In the genomic region with DNA sequence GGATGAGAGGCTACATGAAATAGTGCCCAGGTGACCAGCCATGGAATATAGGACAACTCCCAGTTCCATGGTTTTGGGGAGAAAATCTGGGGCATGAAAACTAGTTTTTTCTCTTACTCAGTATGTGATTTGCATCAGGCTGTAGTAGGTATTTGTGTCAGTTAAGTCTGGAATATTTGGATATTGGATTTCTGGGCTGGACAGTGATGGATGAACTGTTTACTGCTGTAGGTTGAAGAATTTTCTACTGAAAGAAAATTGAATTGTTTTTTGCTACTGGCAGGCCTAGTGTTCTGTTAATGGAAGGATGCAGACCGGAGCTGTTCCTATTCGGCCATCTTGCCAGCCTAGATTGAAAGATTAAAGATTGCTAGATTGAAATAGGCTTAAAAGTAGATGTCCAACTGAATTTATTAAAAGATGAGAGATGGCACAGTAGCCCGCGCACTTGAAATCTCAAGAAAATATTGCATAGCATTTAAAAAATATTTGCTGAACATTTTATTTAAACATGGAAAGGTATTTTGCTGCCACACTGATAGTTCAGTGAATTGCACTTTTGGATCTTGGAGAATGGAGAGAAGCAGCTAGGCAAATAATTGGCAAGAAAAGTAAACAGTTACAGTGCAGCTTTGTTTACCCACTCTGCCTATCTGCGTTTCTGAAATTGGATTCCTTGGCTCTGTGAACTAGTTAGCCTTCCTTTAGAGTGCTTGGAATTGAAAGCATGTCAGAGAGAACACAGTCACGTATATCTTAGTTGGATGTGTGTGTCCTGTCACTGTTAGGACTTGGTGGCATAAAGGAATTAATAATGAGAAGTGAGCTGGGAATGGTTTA, we compare ENCODE assay signal across 1 cellular context.
TF ChIP-seq lines count a peak whose summit lies in the region.

No MANE protein-coding gene starts in this region.

TF ChIP-seq in GM23338, 12 proteins besides CTCF, POLR2A, EP300 and RAD21 (continued from another document):
- TF ChIP-seq, protein P1, sequence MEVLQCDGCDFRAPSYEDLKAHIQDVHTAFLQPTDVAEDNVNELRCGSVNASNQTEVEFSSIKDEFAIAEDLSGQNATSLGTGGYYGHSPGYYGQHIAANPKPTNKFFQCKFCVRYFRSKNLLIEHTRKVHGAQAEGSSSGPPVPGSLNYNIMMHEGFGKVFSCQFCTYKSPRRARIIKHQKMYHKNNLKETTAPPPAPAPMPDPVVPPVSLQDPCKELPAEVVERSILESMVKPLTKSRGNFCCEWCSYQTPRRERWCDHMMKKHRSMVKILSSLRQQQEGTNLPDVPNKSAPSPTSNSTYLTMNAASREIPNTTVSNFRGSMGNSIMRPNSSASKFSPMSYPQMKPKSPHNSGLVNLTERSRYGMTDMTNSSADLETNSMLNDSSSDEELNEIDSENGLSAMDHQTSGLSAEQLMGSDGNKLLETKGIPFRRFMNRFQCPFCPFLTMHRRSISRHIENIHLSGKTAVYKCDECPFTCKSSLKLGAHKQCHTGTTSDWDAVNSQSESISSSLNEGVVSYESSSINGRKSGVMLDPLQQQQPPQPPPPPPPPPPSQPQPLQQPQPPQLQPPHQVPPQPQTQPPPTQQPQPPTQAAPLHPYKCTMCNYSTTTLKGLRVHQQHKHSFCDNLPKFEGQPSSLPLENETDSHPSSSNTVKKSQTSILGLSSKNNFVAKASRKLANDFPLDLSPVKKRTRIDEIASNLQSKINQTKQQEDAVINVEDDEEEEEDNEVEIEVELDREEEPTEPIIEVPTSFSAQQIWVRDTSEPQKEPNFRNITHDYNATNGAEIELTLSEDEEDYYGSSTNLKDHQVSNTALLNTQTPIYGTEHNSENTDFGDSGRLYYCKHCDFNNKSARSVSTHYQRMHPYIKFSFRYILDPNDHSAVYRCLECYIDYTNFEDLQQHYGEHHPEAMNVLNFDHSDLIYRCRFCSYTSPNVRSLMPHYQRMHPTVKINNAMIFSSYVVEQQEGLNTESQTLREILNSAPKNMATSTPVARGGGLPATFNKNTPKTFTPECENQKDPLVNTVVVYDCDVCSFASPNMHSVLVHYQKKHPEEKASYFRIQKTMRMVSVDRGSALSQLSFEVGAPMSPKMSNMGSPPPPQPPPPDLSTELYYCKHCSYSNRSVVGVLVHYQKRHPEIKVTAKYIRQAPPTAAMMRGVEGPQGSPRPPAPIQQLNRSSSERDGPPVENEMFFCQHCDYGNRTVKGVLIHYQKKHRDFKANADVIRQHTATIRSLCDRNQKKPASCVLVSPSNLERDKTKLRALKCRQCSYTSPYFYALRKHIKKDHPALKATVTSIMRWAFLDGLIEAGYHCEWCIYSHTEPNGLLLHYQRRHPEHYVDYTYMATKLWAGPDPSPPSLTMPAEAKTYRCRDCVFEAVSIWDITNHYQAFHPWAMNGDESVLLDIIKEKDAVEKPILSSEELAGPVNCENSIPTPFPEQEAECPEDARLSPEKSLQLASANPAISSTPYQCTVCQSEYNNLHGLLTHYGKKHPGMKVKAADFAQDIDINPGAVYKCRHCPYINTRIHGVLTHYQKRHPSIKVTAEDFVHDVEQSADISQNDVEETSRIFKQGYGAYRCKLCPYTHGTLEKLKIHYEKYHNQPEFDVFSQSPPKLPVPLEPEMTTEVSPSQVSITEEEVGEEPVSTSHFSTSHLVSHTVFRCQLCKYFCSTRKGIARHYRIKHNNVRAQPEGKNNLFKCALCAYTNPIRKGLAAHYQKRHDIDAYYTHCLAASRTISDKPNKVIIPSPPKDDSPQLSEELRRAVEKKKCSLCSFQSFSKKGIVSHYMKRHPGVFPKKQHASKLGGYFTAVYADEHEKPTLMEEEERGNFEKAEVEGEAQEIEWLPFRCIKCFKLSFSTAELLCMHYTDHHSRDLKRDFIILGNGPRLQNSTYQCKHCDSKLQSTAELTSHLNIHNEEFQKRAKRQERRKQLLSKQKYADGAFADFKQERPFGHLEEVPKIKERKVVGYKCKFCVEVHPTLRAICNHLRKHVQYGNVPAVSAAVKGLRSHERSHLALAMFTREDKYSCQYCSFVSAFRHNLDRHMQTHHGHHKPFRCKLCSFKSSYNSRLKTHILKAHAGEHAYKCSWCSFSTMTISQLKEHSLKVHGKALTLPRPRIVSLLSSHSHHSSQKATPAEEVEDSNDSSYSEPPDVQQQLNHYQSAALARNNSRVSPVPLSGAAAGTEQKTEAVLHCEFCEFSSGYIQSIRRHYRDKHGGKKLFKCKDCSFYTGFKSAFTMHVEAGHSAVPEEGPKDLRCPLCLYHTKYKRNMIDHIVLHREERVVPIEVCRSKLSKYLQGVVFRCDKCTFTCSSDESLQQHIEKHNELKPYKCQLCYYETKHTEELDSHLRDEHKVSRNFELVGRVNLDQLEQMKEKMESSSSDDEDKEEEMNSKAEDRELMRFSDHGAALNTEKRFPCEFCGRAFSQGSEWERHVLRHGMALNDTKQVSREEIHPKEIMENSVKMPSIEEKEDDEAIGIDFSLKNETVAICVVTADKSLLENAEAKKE (CRISPR knock-in tag; IDR thresholded peaks at IDR 0.05): no peak
- TF ChIP-seq STAT1 (IDR thresholded peaks at IDR 0.05; ENCODE audit: unreplicated experiment) (no peak), CREB1 (CRISPR knock-in tag; IDR thresholded peaks at IDR 0.05; ENCODE audit: low read depth) (no peak), POLR2AphosphoS5 (IDR thresholded peaks at IDR 0.05; ENCODE audit: low read depth) (no peak), ZNF331 (CRISPR knock-in tag; IDR thresholded peaks at IDR 0.05; ENCODE audit: low read depth) (no peak), EZH2 (IDR thresholded peaks at IDR 0.05; ENCODE audit: low read depth, unreplicated experiment) (no peak), ZNF114 (CRISPR knock-in tag; IDR thresholded peaks at IDR 0.05) (no peak), JUNB (IDR thresholded peaks at IDR 0.05; ENCODE audit: unreplicated experiment) (no peak), NANOG (IDR thresholded peaks at IDR 0.05; ENCODE audit: borderline replicate concordance) (no peak), EZH2phosphoT487 (IDR thresholded peaks at IDR 0.05; ENCODE audit: unreplicated experiment) (no peak)
- TF ChIP-seq, protein P2, sequence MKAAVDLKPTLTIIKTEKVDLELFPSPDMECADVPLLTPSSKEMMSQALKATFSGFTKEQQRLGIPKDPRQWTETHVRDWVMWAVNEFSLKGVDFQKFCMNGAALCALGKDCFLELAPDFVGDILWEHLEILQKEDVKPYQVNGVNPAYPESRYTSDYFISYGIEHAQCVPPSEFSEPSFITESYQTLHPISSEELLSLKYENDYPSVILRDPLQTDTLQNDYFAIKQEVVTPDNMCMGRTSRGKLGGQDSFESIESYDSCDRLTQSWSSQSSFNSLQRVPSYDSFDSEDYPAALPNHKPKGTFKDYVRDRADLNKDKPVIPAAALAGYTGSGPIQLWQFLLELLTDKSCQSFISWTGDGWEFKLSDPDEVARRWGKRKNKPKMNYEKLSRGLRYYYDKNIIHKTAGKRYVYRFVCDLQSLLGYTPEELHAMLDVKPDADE (IDR thresholded peaks at IDR 0.05): no peak
TF ChIP-seq in GM23338: peak in this region for 0.
